Comparison of ENCODE assay signal across 1 cellular context in the genomic region with DNA sequence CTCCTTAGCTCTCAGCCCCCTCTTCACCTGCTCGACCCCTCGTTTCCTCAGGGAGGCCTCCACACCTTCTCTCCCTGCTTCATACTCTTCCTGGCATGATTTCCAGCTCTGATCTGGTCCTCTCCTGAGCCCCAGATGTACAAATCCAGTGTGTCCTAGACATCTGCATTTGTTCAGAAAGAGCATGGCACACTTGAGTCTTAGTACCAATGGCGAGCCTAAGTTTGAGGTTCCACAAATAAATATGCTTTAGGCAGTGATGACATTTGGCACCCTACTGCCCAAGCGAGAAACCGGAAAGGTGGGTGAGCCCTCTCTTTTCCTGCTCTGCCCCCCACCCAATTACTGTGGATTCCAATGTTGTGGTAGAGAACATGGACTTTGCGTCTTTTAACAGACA.
TF ChIP-seq lines count a peak whose summit lies in the region.

No MANE protein-coding gene starts in this region.

TF ChIP-seq in GM23338, 12 proteins besides CTCF, POLR2A, EP300 and RAD21:
- TF ChIP-seq ZNF114 (CRISPR knock-in tag; IDR thresholded peaks at IDR 0.05) (no peak), EZH2 (IDR thresholded peaks at IDR 0.05; ENCODE audit: low read depth, unreplicated experiment) (no peak), NANOG (IDR thresholded peaks at IDR 0.05; ENCODE audit: borderline replicate concordance) (no peak), JUNB (IDR thresholded peaks at IDR 0.05; ENCODE audit: unreplicated experiment) (no peak), CREB1 (CRISPR knock-in tag; IDR thresholded peaks at IDR 0.05; ENCODE audit: low read depth) (no peak), ZNF331 (CRISPR knock-in tag; IDR thresholded peaks at IDR 0.05; ENCODE audit: low read depth) (no peak), POLR2AphosphoS5 (IDR thresholded peaks at IDR 0.05; ENCODE audit: low read depth) (no peak), EZH2phosphoT487 (IDR thresholded peaks at IDR 0.05; ENCODE audit: unreplicated experiment) (no peak), STAT1 (IDR thresholded peaks at IDR 0.05; ENCODE audit: unreplicated experiment) (no peak)
- TF ChIP-seq, protein P1, sequence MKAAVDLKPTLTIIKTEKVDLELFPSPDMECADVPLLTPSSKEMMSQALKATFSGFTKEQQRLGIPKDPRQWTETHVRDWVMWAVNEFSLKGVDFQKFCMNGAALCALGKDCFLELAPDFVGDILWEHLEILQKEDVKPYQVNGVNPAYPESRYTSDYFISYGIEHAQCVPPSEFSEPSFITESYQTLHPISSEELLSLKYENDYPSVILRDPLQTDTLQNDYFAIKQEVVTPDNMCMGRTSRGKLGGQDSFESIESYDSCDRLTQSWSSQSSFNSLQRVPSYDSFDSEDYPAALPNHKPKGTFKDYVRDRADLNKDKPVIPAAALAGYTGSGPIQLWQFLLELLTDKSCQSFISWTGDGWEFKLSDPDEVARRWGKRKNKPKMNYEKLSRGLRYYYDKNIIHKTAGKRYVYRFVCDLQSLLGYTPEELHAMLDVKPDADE (IDR thresholded peaks at IDR 0.05), result no peak
- TF ChIP-seq, protein P2, sequence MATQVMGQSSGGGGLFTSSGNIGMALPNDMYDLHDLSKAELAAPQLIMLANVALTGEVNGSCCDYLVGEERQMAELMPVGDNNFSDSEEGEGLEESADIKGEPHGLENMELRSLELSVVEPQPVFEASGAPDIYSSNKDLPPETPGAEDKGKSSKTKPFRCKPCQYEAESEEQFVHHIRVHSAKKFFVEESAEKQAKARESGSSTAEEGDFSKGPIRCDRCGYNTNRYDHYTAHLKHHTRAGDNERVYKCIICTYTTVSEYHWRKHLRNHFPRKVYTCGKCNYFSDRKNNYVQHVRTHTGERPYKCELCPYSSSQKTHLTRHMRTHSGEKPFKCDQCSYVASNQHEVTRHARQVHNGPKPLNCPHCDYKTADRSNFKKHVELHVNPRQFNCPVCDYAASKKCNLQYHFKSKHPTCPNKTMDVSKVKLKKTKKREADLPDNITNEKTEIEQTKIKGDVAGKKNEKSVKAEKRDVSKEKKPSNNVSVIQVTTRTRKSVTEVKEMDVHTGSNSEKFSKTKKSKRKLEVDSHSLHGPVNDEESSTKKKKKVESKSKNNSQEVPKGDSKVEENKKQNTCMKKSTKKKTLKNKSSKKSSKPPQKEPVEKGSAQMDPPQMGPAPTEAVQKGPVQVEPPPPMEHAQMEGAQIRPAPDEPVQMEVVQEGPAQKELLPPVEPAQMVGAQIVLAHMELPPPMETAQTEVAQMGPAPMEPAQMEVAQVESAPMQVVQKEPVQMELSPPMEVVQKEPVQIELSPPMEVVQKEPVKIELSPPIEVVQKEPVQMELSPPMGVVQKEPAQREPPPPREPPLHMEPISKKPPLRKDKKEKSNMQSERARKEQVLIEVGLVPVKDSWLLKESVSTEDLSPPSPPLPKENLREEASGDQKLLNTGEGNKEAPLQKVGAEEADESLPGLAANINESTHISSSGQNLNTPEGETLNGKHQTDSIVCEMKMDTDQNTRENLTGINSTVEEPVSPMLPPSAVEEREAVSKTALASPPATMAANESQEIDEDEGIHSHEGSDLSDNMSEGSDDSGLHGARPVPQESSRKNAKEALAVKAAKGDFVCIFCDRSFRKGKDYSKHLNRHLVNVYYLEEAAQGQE (IDR thresholded peaks at IDR 0.05; ENCODE audit: unreplicated experiment), result no peak
- TF ChIP-seq, protein P3, sequence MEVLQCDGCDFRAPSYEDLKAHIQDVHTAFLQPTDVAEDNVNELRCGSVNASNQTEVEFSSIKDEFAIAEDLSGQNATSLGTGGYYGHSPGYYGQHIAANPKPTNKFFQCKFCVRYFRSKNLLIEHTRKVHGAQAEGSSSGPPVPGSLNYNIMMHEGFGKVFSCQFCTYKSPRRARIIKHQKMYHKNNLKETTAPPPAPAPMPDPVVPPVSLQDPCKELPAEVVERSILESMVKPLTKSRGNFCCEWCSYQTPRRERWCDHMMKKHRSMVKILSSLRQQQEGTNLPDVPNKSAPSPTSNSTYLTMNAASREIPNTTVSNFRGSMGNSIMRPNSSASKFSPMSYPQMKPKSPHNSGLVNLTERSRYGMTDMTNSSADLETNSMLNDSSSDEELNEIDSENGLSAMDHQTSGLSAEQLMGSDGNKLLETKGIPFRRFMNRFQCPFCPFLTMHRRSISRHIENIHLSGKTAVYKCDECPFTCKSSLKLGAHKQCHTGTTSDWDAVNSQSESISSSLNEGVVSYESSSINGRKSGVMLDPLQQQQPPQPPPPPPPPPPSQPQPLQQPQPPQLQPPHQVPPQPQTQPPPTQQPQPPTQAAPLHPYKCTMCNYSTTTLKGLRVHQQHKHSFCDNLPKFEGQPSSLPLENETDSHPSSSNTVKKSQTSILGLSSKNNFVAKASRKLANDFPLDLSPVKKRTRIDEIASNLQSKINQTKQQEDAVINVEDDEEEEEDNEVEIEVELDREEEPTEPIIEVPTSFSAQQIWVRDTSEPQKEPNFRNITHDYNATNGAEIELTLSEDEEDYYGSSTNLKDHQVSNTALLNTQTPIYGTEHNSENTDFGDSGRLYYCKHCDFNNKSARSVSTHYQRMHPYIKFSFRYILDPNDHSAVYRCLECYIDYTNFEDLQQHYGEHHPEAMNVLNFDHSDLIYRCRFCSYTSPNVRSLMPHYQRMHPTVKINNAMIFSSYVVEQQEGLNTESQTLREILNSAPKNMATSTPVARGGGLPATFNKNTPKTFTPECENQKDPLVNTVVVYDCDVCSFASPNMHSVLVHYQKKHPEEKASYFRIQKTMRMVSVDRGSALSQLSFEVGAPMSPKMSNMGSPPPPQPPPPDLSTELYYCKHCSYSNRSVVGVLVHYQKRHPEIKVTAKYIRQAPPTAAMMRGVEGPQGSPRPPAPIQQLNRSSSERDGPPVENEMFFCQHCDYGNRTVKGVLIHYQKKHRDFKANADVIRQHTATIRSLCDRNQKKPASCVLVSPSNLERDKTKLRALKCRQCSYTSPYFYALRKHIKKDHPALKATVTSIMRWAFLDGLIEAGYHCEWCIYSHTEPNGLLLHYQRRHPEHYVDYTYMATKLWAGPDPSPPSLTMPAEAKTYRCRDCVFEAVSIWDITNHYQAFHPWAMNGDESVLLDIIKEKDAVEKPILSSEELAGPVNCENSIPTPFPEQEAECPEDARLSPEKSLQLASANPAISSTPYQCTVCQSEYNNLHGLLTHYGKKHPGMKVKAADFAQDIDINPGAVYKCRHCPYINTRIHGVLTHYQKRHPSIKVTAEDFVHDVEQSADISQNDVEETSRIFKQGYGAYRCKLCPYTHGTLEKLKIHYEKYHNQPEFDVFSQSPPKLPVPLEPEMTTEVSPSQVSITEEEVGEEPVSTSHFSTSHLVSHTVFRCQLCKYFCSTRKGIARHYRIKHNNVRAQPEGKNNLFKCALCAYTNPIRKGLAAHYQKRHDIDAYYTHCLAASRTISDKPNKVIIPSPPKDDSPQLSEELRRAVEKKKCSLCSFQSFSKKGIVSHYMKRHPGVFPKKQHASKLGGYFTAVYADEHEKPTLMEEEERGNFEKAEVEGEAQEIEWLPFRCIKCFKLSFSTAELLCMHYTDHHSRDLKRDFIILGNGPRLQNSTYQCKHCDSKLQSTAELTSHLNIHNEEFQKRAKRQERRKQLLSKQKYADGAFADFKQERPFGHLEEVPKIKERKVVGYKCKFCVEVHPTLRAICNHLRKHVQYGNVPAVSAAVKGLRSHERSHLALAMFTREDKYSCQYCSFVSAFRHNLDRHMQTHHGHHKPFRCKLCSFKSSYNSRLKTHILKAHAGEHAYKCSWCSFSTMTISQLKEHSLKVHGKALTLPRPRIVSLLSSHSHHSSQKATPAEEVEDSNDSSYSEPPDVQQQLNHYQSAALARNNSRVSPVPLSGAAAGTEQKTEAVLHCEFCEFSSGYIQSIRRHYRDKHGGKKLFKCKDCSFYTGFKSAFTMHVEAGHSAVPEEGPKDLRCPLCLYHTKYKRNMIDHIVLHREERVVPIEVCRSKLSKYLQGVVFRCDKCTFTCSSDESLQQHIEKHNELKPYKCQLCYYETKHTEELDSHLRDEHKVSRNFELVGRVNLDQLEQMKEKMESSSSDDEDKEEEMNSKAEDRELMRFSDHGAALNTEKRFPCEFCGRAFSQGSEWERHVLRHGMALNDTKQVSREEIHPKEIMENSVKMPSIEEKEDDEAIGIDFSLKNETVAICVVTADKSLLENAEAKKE (CRISPR knock-in tag; IDR thresholded peaks at IDR 0.05), result no peak
